8 cellular contexts compared by ENCODE assay signal in genomic region chr9:134366223-134367031, GRCh38. TPM values are rescaled to one million over a fixed set of nuclear protein-coding genes. Genes with fewer than 3 reads are reported as not detected.
A peak's percentile ranks its signal among the peaks of the same experiment; 100 is the strongest.
DNase-seq lines count a peak whose midpoint lies in the region; ATAC-seq, FAIRE-seq and TF ChIP-seq lines count a peak whose summit lies in the region.

No MANE protein-coding gene starts in this region.

- CTCF ChIA-PET in mammary epithelial cell (lab: Charles Lee; ENCODE audit: low non-redundant PET) = interaction anchor here (0.5 kb wide), 1 partner anchor 71 kb away, joined by 7 read pairs; no protein-coding TSS in a partner anchor

- TF ChIP-seq CTCF in mammary epithelial cell (conservative IDR thresholded peaks at IDR 0.05 in 1 of 2, IDR thresholded peaks at IDR 0.05 in 1 of 2; ENCODE audit: extremely low read depth in 1 of 2, insufficient read depth in 1 of 2, low read depth in 1 of 2, low read length in 2 of 2) (no peak), suprapubic skin (IDR thresholded peaks at IDR 0.05) (no peak)

- in situ Hi-C loops in GM23248 (cut with MboI) = no loop called here
- in situ Hi-C loops in mammary epithelial cell (cut with MboI; ENCODE audit: low sequenced_read_pairs in 2 of 2) = no loop called here

- H3F3A ChIP-seq in GM23248 (ENCODE audit: insufficient read depth) = peaks cover 5% of the 10 kb centered on the region; the same call in 1 of the 2 replicates

- no peak for TF ChIP-seq EP300 in suprapubic skin (IDR thresholded peaks at IDR 0.05)

- H3K4me1 ChIP-seq in GM23248 (ENCODE audit: insufficient read depth) (peaks cover 21% of the 10 kb centered on the region), mammary epithelial cell (ENCODE audit: insufficient read depth, low read length) (peaks cover 33% of the 10 kb centered on the region), suprapubic skin (peaks cover 96% of the 10 kb centered on the region)

- H3K27ac ChIP-seq in GM23248 = peak overlapping the region; percentile 94
- no peak overlapping the region for H3K27ac ChIP-seq in mammary epithelial cell (ENCODE audit: insufficient read depth, low read depth, low read length)
- peak overlapping the region; percentile 92 for H3K27ac ChIP-seq in suprapubic skin

- DNase-seq in GM23248 = peak; percentile 97
- peak; percentile 47 for DNase-seq in NCI-H748 (lab: John Stamatoyannopoulos, UW; ENCODE audit: unreplicated experiment)
- peak; percentile 58 for DNase-seq in mammary epithelial cell
- DNase-seq in left colon = peak; percentile 91 to 95
- peak; percentile 96 for DNase-seq in suprapubic skin (ENCODE audit: low spot score in 2 of 2)
- no peak for DNase-seq in GM19239 (ENCODE audit: insufficient read length, low spot score)
- no peak for DNase-seq in stimulated activated CD4-positive, alpha-beta T cell treated with anti-CD3 and anti-CD28 coated beads, Interleukin-15, amount 100 ng/mL, for 24 hours
- DNase-seq in activated CD4-positive, CD25-positive, alpha-beta regulatory T cell (lab: John Stamatoyannopoulos, UW) = no peak

- H3K4me2 ChIP-seq in GM23248 (ENCODE audit: unreplicated experiment) (peak overlapping the region; percentile 69), mammary epithelial cell (ENCODE audit: insufficient read depth, low read depth, low read length) (peak overlapping the region; percentile 51)

- 4% methylated on average over 21 to 25 of the region's 25 CpGs for WGBS in GM23248 (ENCODE audit: low coverage in 1 of 2, low lambda C conversion rate in 2 of 2, missing lambda C conversion rate in 2 of 2), 2 experiments
- 74% methylated on average over 10 of the region's 25 CpGs for whole genome bisulfite sequencing in mammary epithelial cell (ENCODE audit: low coverage, missing lambda C conversion rate)
- 36% methylated on average over 4 of the region's 25 CpGs for whole genome bisulfite sequencing in suprapubic skin

- H3K27me3 ChIP-seq in GM23248 (replicated peaks; ENCODE audit: insufficient read depth) (no peaks in the 10 kb centered on the region), mammary epithelial cell (ENCODE audit: insufficient read depth, low read length) (no peaks in the 10 kb centered on the region), suprapubic skin (no peaks in the 10 kb centered on the region)

- H3K36me3 ChIP-seq in GM23248 (ENCODE audit: low read depth) (no peaks in the 10 kb centered on the region), mammary epithelial cell (ENCODE audit: insufficient read depth, low read length) (no peaks in the 10 kb centered on the region), suprapubic skin (no peaks in the 10 kb centered on the region)

- no peaks in the 10 kb centered on the region; the same call in 1 of the 2 replicates for H4K20me1 ChIP-seq in GM23248 (ENCODE audit: insufficient read depth)
- H4K20me1 ChIP-seq in mammary epithelial cell (ENCODE audit: insufficient read depth, low read length) = peaks cover 2% of the 10 kb centered on the region

- no peaks in the 10 kb centered on the region for H3K9me3 ChIP-seq in GM23248 (ENCODE audit: low read depth)
- H3K9me3 ChIP-seq in mammary epithelial cell (replicated peaks; ENCODE audit: insufficient read depth, low read length) = no peaks in the 10 kb centered on the region
- no peaks in the 10 kb centered on the region for H3K9me3 ChIP-seq in suprapubic skin

- dilution Hi-C loops in mammary epithelial cell (cut with HindIII; ENCODE audit: low sequenced_read_pairs) = no loop called here

- ATAC-seq in left colon = peak; percentile 88

- no peak overlapping the region; the same call in 1 of the 2 replicates for H2AFZ ChIP-seq in GM23248
- no peak overlapping the region for H2AFZ ChIP-seq in mammary epithelial cell (ENCODE audit: low read depth, low read length)

- H3K4me3 ChIP-seq in GM23248 (peak overlapping the region; percentile 49), mammary epithelial cell (replicated peaks in 1 of 3; ENCODE audit: insufficient read depth in 1 of 3, low read depth in 2 of 3, low read length in 3 of 3) (no peak overlapping the region), suprapubic skin (peak overlapping the region; percentile 28)

- FAIRE-seq in GM19239 (lab: Jason Lieb, UNC) = no peak

- H3K9me2 ChIP-seq in GM23248 (ENCODE audit: insufficient read depth) = no peaks in the 10 kb centered on the region

- no peak for TF ChIP-seq POLR2A in suprapubic skin (IDR thresholded peaks at IDR 0.05)

- H3K9ac ChIP-seq in GM23248 = peak overlapping the region; percentile 82
- no peak overlapping the region for H3K9ac ChIP-seq in mammary epithelial cell (ENCODE audit: insufficient read depth, low read length)

- H3K79me2 ChIP-seq in GM23248 (ENCODE audit: insufficient read depth) (peaks cover 90% of the 10 kb centered on the region), mammary epithelial cell (ENCODE audit: insufficient read depth, low read length) (peaks cover 99% of the 10 kb centered on the region)

- BruUV-seq in mammary epithelial cell (replicated peaks; lab: Mats Ljungman, UMichigan) = no TSS peak

- intact Hi-C loops in mammary epithelial cell (cut with micrococcal nuclease) (no loop called here), left colon (cut with DNase I, micrococcal nuclease) (no loop called here)

RNA-seq across cellular contexts. Expression of gene RXRA, which starts 40.2 kb away (rescaled TPM):
- 26.1 and 34.8 TPM in 2 replicates for total RNA-seq in GM23248 (2014; rRNA removed; shearing (Covaris generic))
- 3.5 and 3.9 TPM in 2 replicates for polyA plus RNA-seq in GM23248 (2016; fragmentation: Nextera tagmentation; extraction: Ambion mirVana)
- total RNA-seq in mammary epithelial cell = 10 to 100 TPM; 31.0 to 39.2 TPM
- 25.2 TPM for polyA plus RNA-seq in mammary epithelial cell
- 28.5 TPM for polyA minus RNA-seq in mammary epithelial cell
- 10 to 100 TPM; 68.3 to 88.9 TPM for total RNA-seq in left colon
- total RNA-seq in suprapubic skin = 100 to 1,000 TPM; 165 to 240 (median 185) TPM

Comparison
In these comparisons a context has a peak if more than half of its experiments do, and no peak if none do; other contexts are left out.
1. DNase-seq: peak in GM23248 (single experiment), NCI-H748 (single experiment), mammary epithelial cell (single experiment), left colon (2 of 2) and suprapubic skin (2 of 2); none in GM19239 (single experiment), stimulated activated CD4-positive, alpha-beta T cell treated with anti-CD3 and anti-CD28 coated beads, Interleukin-15, amount 100 ng/mL, for 24 hours (single experiment) and activated CD4-positive, CD25-positive, alpha-beta regulatory T cell (0 of 4).
2. H3K4me3 ChIP-seq: peak in GM23248 (single experiment) and suprapubic skin (single experiment); none in mammary epithelial cell (0 of 3).